8 cellular contexts compared by ENCODE assay signal in genomic region chr5:42423285-42424152, GRCh38. TPM values are rescaled to one million over a fixed set of nuclear protein-coding genes. Genes with fewer than 3 reads are reported as not detected.
DNase-seq lines count a peak whose midpoint lies in the region; ATAC-seq and TF ChIP-seq lines count a peak whose summit lies in the region.

TSS of gene GHR (plus strand) at chr5:42423439. CDS start at chr5:42565875, 142,436 bp downstream.

- no peaks in the 10 kb centered on the region for H3K79me2 ChIP-seq in KMS-11 (ENCODE audit: insufficient read depth, low read depth)

- H3K27ac ChIP-seq in KMS-11 (no peak within 1 kb of the TSS), SJCRH30 (peak within 1 kb of the TSS; percentile 44)

- H4K20me1 ChIP-seq in KMS-11 (ENCODE audit: insufficient read depth): no peaks in the 10 kb centered on the region

- H3K27me3 ChIP-seq in KMS-11 (ENCODE audit: insufficient read depth, low read depth): no peaks in the 10 kb centered on the region
- H3K27me3 ChIP-seq in SJCRH30: no peaks in the 10 kb centered on the region

- no peak within 1 kb of the TSS for H3K4me3 ChIP-seq in KMS-11 (IDR thresholded peaks at IDR 0.05; ENCODE audit: insufficient read depth, low read depth, low read length)
- peak within 1 kb of the TSS; percentile 70 for H3K4me3 ChIP-seq in SJCRH30

- H3K36me3 ChIP-seq in ES-I3 (ENCODE audit: insufficient read depth, low read length) (no peaks in the 10 kb centered on the region), KMS-11 (ENCODE audit: insufficient read depth) (no peaks in the 10 kb centered on the region), SJCRH30 (no peaks in the 10 kb centered on the region)

- peak; percentile 76 for ATAC-seq in GM21576 (IDR thresholded peaks at IDR 0.05; ENCODE audit: unreplicated experiment)

- no peak within 1 kb of the TSS for H3K4me2 ChIP-seq in KMS-11

- H3K9ac ChIP-seq in ES-I3 (ENCODE audit: low read depth, low read length) (peak within 1 kb of the TSS; percentile 61; the same call in 1 of the 2 replicates), KMS-11 (no peak within 1 kb of the TSS)

- H3K9me3 ChIP-seq in ES-I3 (ENCODE audit: control insufficient read depth, insufficient read depth, low read length): no peaks in the 10 kb centered on the region
- 0 out of 2 replicates have a peak, but pooled peaks cover 5% of the 10 kb centered on the region for H3K9me3 ChIP-seq in SJCRH30 (replicated peaks)

- H3K4me1 ChIP-seq in ES-I3 (ENCODE audit: insufficient read depth, low read length): peaks cover 5% of the 10 kb centered on the region; the same call in 1 of the 2 replicates
- no peaks in the 10 kb centered on the region for H3K4me1 ChIP-seq in KMS-11 (ENCODE audit: low read depth, poor library complexity, severe bottlenecking)
- H3K4me1 ChIP-seq in SJCRH30: no peaks in the 10 kb centered on the region

- H2AFZ ChIP-seq in KMS-11 (ENCODE audit: low read depth): peak within 1 kb of the TSS; percentile 47; the same call in 1 of the 2 replicates

- peak; percentile 39; the same call in 1 of the 2 replicates for TF ChIP-seq CTCF in KMS-11 (conservative IDR thresholded peaks at IDR 0.05; ENCODE audit: low read depth, low read length)

- DNase-seq in SJCRH30 (peak; percentile 92 to 96), dermis microvascular lymphatic vessel endothelial cell (ENCODE audit: low read depth in 2 of 2) (peak; percentile 81 to 91), kidney glomerular epithelial cell (lab: John Stamatoyannopoulos, UW) (peak; percentile 89)
- DNase-seq in stimulated activated CD4-positive, alpha-beta T cell treated with anti-CD3 and anti-CD28 coated beads, Interleukin-2, amount 100 ng/mL, for 4 hours (ENCODE audit: low read depth): peak; percentile 1
- DNase-seq in stimulated activated naive CD4-positive, alpha-beta T cell treated with Interleukin-2 at 50 U/mL for 16 hours (lab: John Stamatoyannopoulos, UW): no peak

RNA-seq across cellular contexts. Expression of gene GHR, which starts in this region (rescaled TPM):
- 31.2 and 34.0 TPM in 2 replicates for total RNA-seq in SJCRH30 (2014; rRNA removed; shearing (Covaris generic))
- 3.1 and 6.1 TPM in 2 replicates for total RNA-seq in dermis microvascular lymphatic vessel endothelial cell
